ENCODE assay signal across 13 cellular contexts in the genomic region with DNA sequence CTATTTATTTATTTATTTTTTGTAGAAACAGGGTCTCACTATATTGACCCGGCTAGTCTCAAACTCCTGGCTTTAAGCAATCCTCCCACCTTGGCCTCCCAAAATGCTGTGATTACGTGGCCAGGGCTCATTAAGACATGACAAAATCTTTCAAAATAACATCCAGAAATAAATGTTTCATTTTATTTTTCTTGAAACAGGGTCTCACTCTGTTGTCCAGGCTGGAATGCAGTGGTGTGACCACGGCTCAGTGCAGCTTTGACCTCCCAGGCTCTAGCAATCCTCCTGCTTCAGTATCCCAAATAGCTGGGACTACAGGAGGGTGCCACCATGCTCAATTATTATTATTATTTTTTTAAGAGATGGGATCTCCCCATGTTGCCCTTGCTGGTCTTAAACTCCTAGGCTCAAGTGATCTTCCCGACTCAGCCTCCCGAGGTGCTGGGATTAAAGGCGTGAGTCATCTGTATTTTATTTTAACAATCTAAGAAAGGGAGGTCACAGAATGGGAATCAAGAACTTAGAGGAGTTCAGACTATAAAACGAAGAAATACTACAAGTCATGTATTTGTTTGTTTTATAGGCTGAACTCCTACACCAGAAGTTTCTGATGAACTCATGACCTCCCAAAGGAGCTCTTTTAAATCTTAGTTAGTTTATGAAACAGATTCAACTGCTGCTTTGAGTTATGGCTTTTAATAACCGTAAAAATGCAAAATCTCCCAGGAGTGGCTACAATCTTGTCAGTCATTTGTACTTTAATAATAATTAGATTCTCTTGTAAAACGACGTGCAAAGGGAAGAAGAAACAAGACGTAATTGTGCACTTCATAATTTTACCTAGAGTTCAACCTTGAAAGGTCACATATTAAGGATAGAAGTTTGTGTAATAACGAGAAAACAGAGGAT. TPM values are rescaled to one million over a fixed set of nuclear protein-coding genes. Genes with fewer than 3 reads are reported as not detected.
DNase-seq lines count a peak whose midpoint lies in the region; ATAC-seq and TF ChIP-seq lines count a peak whose summit lies in the region.
"Had no signal": no experiment of that assay in that cellular context is flagged by ENCODE, and none has a peak within 500 bp of the region (broad histone marks: within the 10 kb centered on the region; RNA-seq: fewer than 3 reads in every experiment).

No MANE protein-coding gene starts in this region.

- no peak for TF ChIP-seq POLR2A in vagina (IDR thresholded peaks at IDR 0.05)

- WGBS in hepatocyte (ENCODE audit: low lambda C conversion rate, missing lambda C conversion rate): 85% methylated on average over 12 of the region's 12 CpGs

- H3K9me2 ChIP-seq in hepatocyte (replicated peaks; ENCODE audit: insufficient read depth): no peaks in the 10 kb centered on the region

- intact Hi-C loops in left cardiac atrium (cut with DNase I): no loop called here
- intact Hi-C loops in vagina (cut with DNase I): no loop called here

- ATAC-seq in left cardiac atrium (no peak), HG02623 (IDR thresholded peaks at IDR 0.05; ENCODE audit: unreplicated experiment) (no peak), GM21360 (IDR thresholded peaks at IDR 0.05; ENCODE audit: unreplicated experiment) (no peak)

- DNase-seq in cardiac muscle cell (ENCODE audit: low read depth in 1 of 2, low spot score in 1 of 2): no peak
- DNase-seq in left cardiac atrium: no peak
- no peak for DNase-seq in SK-N-MC (ENCODE audit: low read depth, low spot score)
- no peak for DNase-seq in hepatocyte (ENCODE audit: low spot score)
- DNase-seq in vagina (ENCODE audit: extremely low spot score in 2 of 2): no peak
- no peak for DNase-seq in NOMO-1 treated with DMSO at 0.1 percent for 48 hours (lab: John Stamatoyannopoulos, UW; ENCODE audit: unreplicated experiment)
- DNase-seq: activated T-cell treated with anti-CD3 and anti-CD28 coated beads, Interleukin-2, amount 50 U/mL, for 1 hour; caudate nucleus; left ventricle myocardium inferior; NCI-H2227 treated with DMSO at 0.1 percent for 48 hours; stimulated activated CD4-positive, alpha-beta T cell treated with anti-CD3 and anti-CD28 coated beads, Interleukin-4, amount 100 ng/mL, for 24 hours had no signal

- no peak overlapping the region for H3K27ac ChIP-seq in cardiac muscle cell
- H3K27ac ChIP-seq in SK-N-MC: peak overlapping the region; percentile 49; the same call in 1 of the 2 replicates
- H3K27ac ChIP-seq in hepatocyte: no peak overlapping the region
- H3K27ac ChIP-seq in vagina: peak overlapping the region; percentile 99

- H4K20me1 ChIP-seq in hepatocyte (ENCODE audit: insufficient read depth, poor library complexity, severe bottlenecking): peaks cover 15% of the 10 kb centered on the region

- no peak for TF ChIP-seq CTCF in cardiac muscle cell (IDR thresholded peaks at IDR 0.05; ENCODE audit: low read depth, low read length)
- no peak for TF ChIP-seq CTCF in hepatocyte (IDR thresholded peaks at IDR 0.05; ENCODE audit: poor library complexity)
- no peak for TF ChIP-seq CTCF in vagina (IDR thresholded peaks at IDR 0.05)

- H3K4me3 ChIP-seq in cardiac muscle cell: peak overlapping the region; percentile 2
- H3K4me3 ChIP-seq in SK-N-MC: peak overlapping the region; percentile 91
- H3K4me3 ChIP-seq in hepatocyte: no peak overlapping the region
- no peak overlapping the region for H3K4me3 ChIP-seq in vagina

- H3K4me2 ChIP-seq in hepatocyte: peak overlapping the region; percentile 81

- H3K27me3 ChIP-seq in cardiac muscle cell: no peaks in the 10 kb centered on the region
- H3K27me3 ChIP-seq in hepatocyte: no peaks in the 10 kb centered on the region
- no peaks in the 10 kb centered on the region for H3K27me3 ChIP-seq in vagina

- H2AFZ ChIP-seq in hepatocyte: no peak overlapping the region

- H3K4me1 ChIP-seq in cardiac muscle cell (ENCODE audit: low read depth) (peaks cover 9% of the 10 kb centered on the region), hepatocyte (ENCODE audit: insufficient read depth) (peaks cover 19% of the 10 kb centered on the region), vagina (peaks cover 22% of the 10 kb centered on the region)

- H3K9me3 ChIP-seq in cardiac muscle cell (ENCODE audit: low read depth) (no peaks in the 10 kb centered on the region), SK-N-MC (ENCODE audit: low read depth, low read length) (no peaks in the 10 kb centered on the region), hepatocyte (ENCODE audit: low read depth) (no peaks in the 10 kb centered on the region), vagina (no peaks in the 10 kb centered on the region)
- H3K9me3 ChIP-seq: left ventricle myocardium inferior had no signal

- peak overlapping the region; percentile 90 for H3K9ac ChIP-seq in SK-N-MC (ENCODE audit: insufficient read length)

- no peaks in the 10 kb centered on the region for H3K36me3 ChIP-seq in cardiac muscle cell
- no peaks in the 10 kb centered on the region for H3K36me3 ChIP-seq in SK-N-MC (ENCODE audit: insufficient read depth, low read length)
- no peaks in the 10 kb centered on the region for H3K36me3 ChIP-seq in hepatocyte (replicated peaks; ENCODE audit: insufficient read depth, low read depth)
- H3K36me3 ChIP-seq in vagina: no peaks in the 10 kb centered on the region
- H3K36me3 ChIP-seq: left ventricle myocardium inferior had no signal

- peaks cover 24% of the 10 kb centered on the region for H3K79me2 ChIP-seq in hepatocyte

RNA-seq across cellular contexts. Expression of gene TMEM263, which starts 2.1 kb away (rescaled TPM):
- 68.1 and 87.4 TPM in 2 replicates for total RNA-seq in cardiac muscle cell
- polyA plus RNA-seq in cardiac muscle cell: 77.8 and 86.3 TPM in 2 replicates
- 10 to 100 TPM; 38.3 to 49.7 TPM for total RNA-seq in left cardiac atrium
- 128 and 132 TPM in 2 replicates for total RNA-seq in hepatocyte
- polyA plus RNA-seq in hepatocyte: 70.0 and 73.1 TPM in 2 replicates
- 19.6 TPM for total RNA-seq in vagina

RNA-seq across cellular contexts. Expression of gene MTERF2, which starts 33.3 kb away (rescaled TPM):
- total RNA-seq in cardiac muscle cell (32.0 and 52.0 TPM in 2 replicates), left cardiac atrium (10 to 100 TPM; 21.2 to 25.2 TPM), hepatocyte (16.4 and 20.6 TPM in 2 replicates), vagina (14.5 TPM)
- polyA plus RNA-seq in cardiac muscle cell (66.1 and 84.8 TPM in 2 replicates), hepatocyte (16.7 and 18.6 TPM in 2 replicates)

Comparison
In these comparisons a context has a peak if more than half of its experiments do, and no peak if none do; other contexts are left out.
1. H3K27ac ChIP-seq: peak in SK-N-MC (single experiment) and vagina (single experiment); none in cardiac muscle cell (single experiment) and hepatocyte (single experiment).
2. H3K4me3 ChIP-seq: peak in cardiac muscle cell (single experiment) and SK-N-MC (single experiment); none in hepatocyte (single experiment) and vagina (0 of 2).